In the genomic region with DNA sequence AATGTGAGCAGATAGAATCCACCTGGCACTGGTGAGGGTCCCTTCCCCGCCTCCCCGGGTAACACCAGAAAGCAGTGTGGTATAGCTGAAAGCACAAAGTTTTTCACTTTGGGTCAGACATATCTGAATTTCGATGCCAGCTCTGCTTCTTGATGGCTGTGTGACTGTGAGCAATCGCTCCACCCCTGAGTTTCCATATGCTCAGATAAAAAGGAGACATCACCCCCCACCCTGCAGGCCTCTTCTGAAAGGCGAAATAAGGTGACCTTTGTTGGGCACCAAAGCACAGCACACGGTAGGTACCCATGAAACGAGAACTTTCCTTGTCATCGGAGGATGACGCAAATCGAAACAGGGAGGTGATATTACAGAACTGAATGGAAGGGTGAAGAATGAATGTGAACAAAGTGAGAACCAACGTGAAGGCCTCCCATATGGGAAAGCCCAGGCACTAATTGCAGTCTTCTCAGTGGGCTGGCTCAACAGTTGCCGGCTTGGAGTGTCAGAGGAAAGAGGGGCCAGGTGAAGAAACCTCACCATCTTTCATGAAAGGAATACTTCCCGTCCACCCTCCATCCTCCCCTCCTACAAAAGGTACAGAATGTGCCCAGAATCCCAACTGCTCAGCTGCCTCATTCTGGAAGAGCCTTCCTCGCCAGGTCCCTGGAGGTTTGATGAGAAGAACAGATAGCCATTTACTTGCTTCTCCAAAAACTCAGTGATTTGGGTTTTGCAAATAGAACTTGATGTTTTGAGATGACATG, we compare ENCODE assay signal across 10 cellular contexts.
DNase-seq lines count a peak whose midpoint lies in the region; ATAC-seq and TF ChIP-seq lines count a peak whose summit lies in the region.
"Had no signal": no experiment of that assay in that cellular context is flagged by ENCODE, and none has a peak within 500 bp of the region (broad histone marks: within the 10 kb centered on the region; RNA-seq: fewer than 3 reads in every experiment).

No MANE protein-coding gene starts in this region.

- BruUV-seq in MCF 10A (replicated peaks; lab: Mats Ljungman, UMichigan): no TSS peak

- peaks cover 4% of the 10 kb centered on the region for H3K9me3 Mint-ChIP-seq in activated naive CD4-positive, alpha-beta T cell treated with anti-CD3 and anti-CD28 coated beads, Interleukin-2, amount 10 ng/mL, durations not matched to agents 7 days and 5 days
- no peaks in the 10 kb centered on the region for H3K9me3 Mint-ChIP-seq in MCF 10A (ENCODE audit: unreplicated experiment)

- DNase-seq in stimulated activated naive CD4-positive, alpha-beta T cell treated with Interleukin-2 at 50 U/mL for 16 hours (lab: John Stamatoyannopoulos, UW): peak; percentile 77
- DNase-seq in stimulated activated naive CD4-positive, alpha-beta T cell (lab: John Stamatoyannopoulos, UW): no peak
- DNase-seq in activated naive CD4-positive, alpha-beta T cell treated with anti-CD3 and anti-CD28 coated beads, Interleukin-2, amount 10 ng/mL, durations not matched to agents 7 days and 5 days: peak; percentile 52
- DNase-seq in occipital lobe (lab: John Stamatoyannopoulos, UW) (no peak), MG63 (no peak), kidney tubule cell (ENCODE audit: low spot score) (no peak), MCF 10A (ENCODE audit: unreplicated experiment) (no peak)

- no peaks in the 10 kb centered on the region for H3K27me3 ChIP-seq in MG63

- no peaks in the 10 kb centered on the region for H3K27me3 Mint-ChIP-seq in activated naive CD4-positive, alpha-beta T cell treated with anti-CD3 and anti-CD28 coated beads, Interleukin-2, amount 10 ng/mL, durations not matched to agents 7 days and 5 days
- peaks cover 56% of the 10 kb centered on the region for H3K27me3 Mint-ChIP-seq in MCF 10A (ENCODE audit: insufficient read depth, unreplicated experiment)

- H3K36me3 ChIP-seq in MG63: no peaks in the 10 kb centered on the region

- peak overlapping the region; percentile 65 for H3K4me3 Mint-ChIP-seq in activated naive CD4-positive, alpha-beta T cell treated with anti-CD3 and anti-CD28 coated beads, Interleukin-2, amount 10 ng/mL, durations not matched to agents 7 days and 5 days
- no peak overlapping the region for H3K4me3 Mint-ChIP-seq in MCF 10A (ENCODE audit: unreplicated experiment)

- ATAC-seq in HG03457 (IDR thresholded peaks at IDR 0.05; ENCODE audit: unreplicated experiment): peak; percentile 76
- ATAC-seq: K562 had no signal

- CTCF ChIA-PET in activated naive CD4-positive, alpha-beta T cell treated with anti-CD3 and anti-CD28 coated beads, Interleukin-2, amount 10 ng/mL, durations not matched to agents 7 days and 5 days (lab: Charles Lee): interaction anchor here (1.2 to 1.4 kb wide), 2 partner anchors 13 to 114 kb away, joined by 3 to 4 read pairs; no protein-coding TSS in a partner anchor
- CTCF ChIA-PET in MCF 10A (lab: Yijun Ruan, JAX): no interaction called here

- no peak overlapping the region for H3K4me3 ChIP-seq in MG63
- H3K4me3 ChIP-seq: K562, lung had no signal

- peak overlapping the region; percentile 88 for H3K27ac Mint-ChIP-seq in activated naive CD4-positive, alpha-beta T cell treated with anti-CD3 and anti-CD28 coated beads, Interleukin-2, amount 10 ng/mL, durations not matched to agents 7 days and 5 days
- no peak overlapping the region for H3K27ac Mint-ChIP-seq in MCF 10A (ENCODE audit: low read depth, unreplicated experiment)

- POLR2A ChIA-PET in MCF 10A (lab: Yijun Ruan, JAX): no interaction called here

- intact Hi-C loops in MCF 10A (cut with micrococcal nuclease): no loop called here

- peaks cover 56% of the 10 kb centered on the region for H3K36me3 Mint-ChIP-seq in activated naive CD4-positive, alpha-beta T cell treated with anti-CD3 and anti-CD28 coated beads, Interleukin-2, amount 10 ng/mL, durations not matched to agents 7 days and 5 days
- H3K36me3 Mint-ChIP-seq in MCF 10A (ENCODE audit: insufficient read depth, unreplicated experiment): no peaks in the 10 kb centered on the region

- no peak for TF ChIP-seq CTCF in MCF 10A (IDR thresholded peaks at IDR 0.05; ENCODE audit: unreplicated experiment)

- peaks cover 90% of the 10 kb centered on the region for H3K4me1 Mint-ChIP-seq in activated naive CD4-positive, alpha-beta T cell treated with anti-CD3 and anti-CD28 coated beads, Interleukin-2, amount 10 ng/mL, durations not matched to agents 7 days and 5 days
- no peaks in the 10 kb centered on the region for H3K4me1 Mint-ChIP-seq in MCF 10A (ENCODE audit: insufficient read depth, unreplicated experiment)

- peaks cover 5% of the 10 kb centered on the region; the same call in 1 of the 2 replicates for H3K9me3 ChIP-seq in MG63

Comparison
In these comparisons a context has a peak if more than half of its experiments do, and no peak if none do; other contexts are left out.
1. DNase-seq: peak in stimulated activated naive CD4-positive, alpha-beta T cell treated with Interleukin-2 at 50 U/mL for 16 hours (single experiment) and activated naive CD4-positive, alpha-beta T cell treated with anti-CD3 and anti-CD28 coated beads, Interleukin-2, amount 10 ng/mL, durations not matched to agents 7 days and 5 days (single experiment); none in stimulated activated naive CD4-positive, alpha-beta T cell (0 of 6), occipital lobe (single experiment), MG63 (single experiment), kidney tubule cell (single experiment) and MCF 10A (single experiment).